8 cellular contexts compared by ENCODE assay signal in genomic region chr1:153783233-153784190, GRCh38. TPM values are rescaled to one million over a fixed set of nuclear protein-coding genes. Genes with fewer than 3 reads are reported as not detected.
DNase-seq lines count a peak whose midpoint lies in the region; ATAC-seq and TF ChIP-seq lines count a peak whose summit lies in the region.

No MANE protein-coding gene starts in this region.

- H3K9me2 ChIP-seq in OCI-LY7 (ENCODE audit: insufficient read depth, low read length): no peaks in the 10 kb centered on the region

- H2AFZ ChIP-seq in OCI-LY7 (ENCODE audit: low read length): peak overlapping the region; percentile 81

- intact Hi-C loops in OCI-LY7 (cut with micrococcal nuclease; ENCODE audit: unreplicated experiment): no loop called here

- H3K4me2 ChIP-seq in OCI-LY7 (ENCODE audit: low read length): peak overlapping the region; percentile 67

- H3K36me3 ChIP-seq in OCI-LY7 (ENCODE audit: insufficient read depth, low read length): no peaks in the 10 kb centered on the region
- H3K36me3 ChIP-seq in mucosa of stomach (ENCODE audit: control insufficient read depth, insufficient read depth, low read length): no peaks in the 10 kb centered on the region

- no peaks in the 10 kb centered on the region for H4K20me1 ChIP-seq in OCI-LY7 (ENCODE audit: insufficient read depth, low read length)

- peak; percentile 23; the same call in 1 of the 2 replicates for TF ChIP-seq CTCF in OCI-LY7 (conservative IDR thresholded peaks at IDR 0.05; ENCODE audit: low read length)
- no peak for TF ChIP-seq CTCF in epithelial cell of proximal tubule (conservative IDR thresholded peaks at IDR 0.05; ENCODE audit: low read depth, low read length)

- CTCF ChIA-PET in OCI-LY7 (lab: Charles Lee; ENCODE audit: unreplicated experiment): no interaction called here

- peak overlapping the region; percentile 62 for H3K27ac ChIP-seq in OCI-LY7 (ENCODE audit: low read depth, low read length, poor library complexity, severe bottlenecking)

- no peaks in the 10 kb centered on the region for H3K79me2 ChIP-seq in OCI-LY7 (ENCODE audit: insufficient read depth, low read depth, low read length)

- TSS peak; percentile 99 for BruUV-seq in OCI-LY7 (replicated peaks; lab: Mats Ljungman, UMichigan)

- H3K9me3 ChIP-seq in OCI-LY7 (ENCODE audit: low read length) (no peaks in the 10 kb centered on the region; the same call in 1 of the 2 replicates), mucosa of stomach (ENCODE audit: control insufficient read depth, low read length) (no peaks in the 10 kb centered on the region)

- no peaks in the 10 kb centered on the region for H3K27me3 ChIP-seq in mucosa of stomach (ENCODE audit: control insufficient read depth, insufficient read depth, low read length)

- POLR2A ChIA-PET in OCI-LY7 (lab: Charles Lee): interaction anchor here (0.5 to 1.5 kb wide), 6 partner anchors 17 to 214 kb away, joined by 3 to 4 read pairs (median 3); no protein-coding TSS in a partner anchor

- H3K4me1 ChIP-seq in OCI-LY7 (ENCODE audit: insufficient read depth, low read length, poor library complexity, severe bottlenecking): peaks cover 17% of the 10 kb centered on the region
- H3K4me1 ChIP-seq in mucosa of stomach (ENCODE audit: control insufficient read depth, insufficient read depth, low read length): peaks cover 20% of the 10 kb centered on the region

- H3K4me3 ChIP-seq in OCI-LY7 (ENCODE audit: low read depth, low read length, poor library complexity, severe bottlenecking) (peak overlapping the region; percentile 70), epithelial cell of proximal tubule (ENCODE audit: low read depth, low read length) (peak overlapping the region; percentile 75), mucosa of stomach (ENCODE audit: low read length) (peak overlapping the region; percentile 92)

- H3K9ac ChIP-seq in mucosa of stomach (ENCODE audit: low read length): peak overlapping the region; percentile 95

- DNase-seq in DMS 273 (lab: John Stamatoyannopoulos, UW; ENCODE audit: unreplicated experiment) (peak; percentile 98), HuH-7 (ENCODE audit: low spot score) (peak; percentile 99), OCI-LY7 (ENCODE audit: low spot score) (peak; percentile 95), activated T-cell treated with anti-CD3 and anti-CD28 coated beads for 4 hours (peak; percentile 87), epithelial cell of proximal tubule (ENCODE audit: low read depth) (no peak)
- DNase-seq in stimulated activated CD8-positive, alpha-beta memory T cell treated with anti-CD3 and anti-CD28 coated beads, Interleukin-4, amount 100 ng/mL, for 48 hours: peak; percentile 95

- ATAC-seq in GM21515 (IDR thresholded peaks at IDR 0.05; ENCODE audit: unreplicated experiment): peak; percentile 83

RNA-seq across cellular contexts. Expression of gene SLC27A3, which starts 8.3 kb away (rescaled TPM):
- total RNA-seq in OCI-LY7 (2014; rRNA removed; shearing (Covaris generic)): 3.3 and 4.5 TPM in 2 replicates
- total RNA-seq in OCI-LY7 (2022) (7.7 and 10.2 TPM in 2 replicates), epithelial cell of proximal tubule (5.1 and 6.5 TPM in 2 replicates)

RNA-seq across cellular contexts. Expression of gene INTS3, which starts 55.7 kb away (rescaled TPM):
- total RNA-seq in OCI-LY7 (2014; rRNA removed; shearing (Covaris generic)): 31.6 and 33.5 TPM in 2 replicates
- 65.8 and 67.3 TPM in 2 replicates for total RNA-seq in OCI-LY7 (2022)
- 23.2 and 30.3 TPM in 2 replicates for total RNA-seq in epithelial cell of proximal tubule
